8 cellular contexts compared by ENCODE assay signal in genomic region chr12:116559330-116560080, GRCh38. TPM values are rescaled to one million over a fixed set of nuclear protein-coding genes. Genes with fewer than 3 reads are reported as not detected.
DNase-seq lines count a peak whose midpoint lies in the region; ATAC-seq and TF ChIP-seq lines count a peak whose summit lies in the region.

Gene MAP1LC3B2 (plus strand): TSS chr12:116559381. CDS start chr12:116575943, 16,562 bp downstream.

- no peak within 1 kb of the TSS for H3K23ac ChIP-seq in IMR-90 (ENCODE audit: low read depth, low read length)

- H3K14ac ChIP-seq in IMR-90 (replicated peaks; ENCODE audit: low read depth, low read length): no peak within 1 kb of the TSS

- H3K4me3 ChIP-seq in Caco-2 (ENCODE audit: low read depth, low read length) (no peak within 1 kb of the TSS), IMR-90 (ENCODE audit: insufficient read depth, low read depth, low read length) (no peak within 1 kb of the TSS), choroid plexus epithelial cell (ENCODE audit: low read depth, low read length) (no peak within 1 kb of the TSS), lower lobe of right lung (peak within 1 kb of the TSS; percentile 27)

- no peaks in the 10 kb centered on the region for H3K36me3 ChIP-seq in Caco-2 (ENCODE audit: control insufficient read depth, insufficient read depth, low read length)
- H3K36me3 ChIP-seq in IMR-90 (ENCODE audit: control insufficient read depth, insufficient read depth, low read length): no peaks in the 10 kb centered on the region
- no peaks in the 10 kb centered on the region for H3K36me3 ChIP-seq in lower lobe of right lung

- H3K4me1 Mint-ChIP-seq in Caco-2 (ENCODE audit: low read depth, unreplicated experiment): peaks cover 22% of the 10 kb centered on the region

- CTCF ChIA-PET in Caco-2 (lab: Charles Lee) (interaction anchor here (0.6 to 0.7 kb wide), 4 partner anchors 31 to 162 kb away, joined by 3 to 8 read pairs (median 4); no protein-coding TSS in a partner anchor), IMR-90 (lab: Yijun Ruan, JAX) (interaction anchor here (0.6 to 0.7 kb wide), 3 partner anchors 18 to 673 kb away, joined by 3 to 4 read pairs (median 4); no protein-coding TSS in a partner anchor)

- no peak within 1 kb of the TSS for H4K5ac ChIP-seq in IMR-90 (ENCODE audit: low read depth, low read length)

- H4K91ac ChIP-seq in IMR-90 (ENCODE audit: insufficient read depth, low read depth, low read length): no peak within 1 kb of the TSS

- no peak within 1 kb of the TSS for H2BK5ac ChIP-seq in IMR-90 (ENCODE audit: low read depth, low read length, poor library complexity, severe bottlenecking)

- peak within 1 kb of the TSS; percentile 25 for H2AK9ac ChIP-seq in IMR-90 (replicated peaks; ENCODE audit: low read depth, low read length, poor library complexity)

- no peak within 1 kb of the TSS; the same call in 1 of the 2 replicates for H3K18ac ChIP-seq in IMR-90 (ENCODE audit: low read depth, low read length)

- DNase-seq in Caco-2 (peak; percentile 81 to 94), IMR-90 (peak; percentile 39), choroid plexus epithelial cell (ENCODE audit: low read depth) (peak; percentile 83), lower lobe of right lung (peak; percentile 75), iPS-NIHi7 (ENCODE audit: extremely low spot score) (no peak)
- DNase-seq in activated CD4-positive, CD25-positive, alpha-beta regulatory T cell treated with anti-CD3 and anti-CD28 coated beads, Interleukin-2, amount 50 U/mL, for 72 hours: peak; percentile 59
- DNase-seq in stimulated activated CD4-positive, alpha-beta T cell treated with anti-CD3 and anti-CD28 coated beads, TNF-alpha, amount 100 ng/mL, for 48 hours (ENCODE audit: low read depth in 3 of 3): peak; percentile 27 to 65 (median 48)

- H3K27ac ChIP-seq in IMR-90 (ENCODE audit: insufficient read depth, low read length): no peak within 1 kb of the TSS
- peak within 1 kb of the TSS; percentile 80 for H3K27ac ChIP-seq in lower lobe of right lung

- no peaks in the 10 kb centered on the region for H3K79me1 ChIP-seq in IMR-90 (ENCODE audit: low read depth in 1 of 2, low read length in 2 of 2)

- H2BK15ac ChIP-seq in IMR-90 (ENCODE audit: low read depth, low read length): no peak within 1 kb of the TSS

- H3K4me1 ChIP-seq in Caco-2: peaks cover 23% of the 10 kb centered on the region
- H3K4me1 ChIP-seq in IMR-90 (ENCODE audit: control insufficient read depth, insufficient read depth, low read length): peaks cover 2% of the 10 kb centered on the region; the same call in 1 of the 2 replicates
- peaks cover 13% of the 10 kb centered on the region for H3K4me1 ChIP-seq in lower lobe of right lung

- H4K20me1 ChIP-seq in IMR-90 (ENCODE audit: insufficient read depth, low read length): no peaks in the 10 kb centered on the region

- dilution Hi-C loops in IMR-90 (cut with HindIII; ENCODE audit: low sequenced_read_pairs, unreplicated experiment): no loop called here

- no peaks in the 10 kb centered on the region for H3K9me1 ChIP-seq in IMR-90 (ENCODE audit: insufficient read depth, low read length)

- no peak within 1 kb of the TSS for H3K4me2 ChIP-seq in IMR-90 (ENCODE audit: low read depth, low read length)

- peak; percentile 80 for ATAC-seq in GM21515 (IDR thresholded peaks at IDR 0.05; ENCODE audit: unreplicated experiment)
- ATAC-seq in IMR-90 (ENCODE audit: low read depth): peak; percentile 11; the same call in 1 of the 2 replicates
- peak; percentile 87 to 92 for ATAC-seq in lower lobe of right lung

- H3K4me3 Mint-ChIP-seq in Caco-2 (ENCODE audit: unreplicated experiment): peak within 1 kb of the TSS; percentile 56

- H3K36me3 Mint-ChIP-seq in Caco-2 (ENCODE audit: insufficient read depth, unreplicated experiment): peaks cover 14% of the 10 kb centered on the region

- H2BK120ac ChIP-seq in IMR-90 (ENCODE audit: low read depth, low read length): no peak within 1 kb of the TSS

- H3K27ac Mint-ChIP-seq in Caco-2 (ENCODE audit: unreplicated experiment): peak within 1 kb of the TSS; percentile 92

- H3K27me3 ChIP-seq in Caco-2 (replicated peaks; ENCODE audit: control insufficient read depth, insufficient read depth, low read length) (no peaks in the 10 kb centered on the region), IMR-90 (ENCODE audit: control insufficient read depth, insufficient read depth, low read length) (no peaks in the 10 kb centered on the region), lower lobe of right lung (ENCODE audit: low read depth) (no peaks in the 10 kb centered on the region)

- POLR2A ChIA-PET in Caco-2 (lab: Charles Lee): interaction anchor here (0.6 to 0.7 kb wide), 2 partner anchors 64 to 143 kb away, joined by 4 to 10 read pairs; no protein-coding TSS in a partner anchor
- POLR2A ChIA-PET in IMR-90 (lab: Charles Lee; ENCODE audit: unreplicated experiment): interaction anchor here (0.5 kb wide), 1 partner anchor 139 kb away, joined by 3 read pairs; no protein-coding TSS in a partner anchor

- H2AFZ ChIP-seq in IMR-90 (replicated peaks; ENCODE audit: low read length, poor library complexity): peak within 1 kb of the TSS; percentile 52

- in situ Hi-C loops in IMR-90 (cut with MboI; ENCODE audit: low sequenced_read_pairs): no loop called here

- H4K8ac ChIP-seq in IMR-90 (ENCODE audit: low read depth in 2 of 2, low read length in 2 of 2): no peak within 1 kb of the TSS

- intact Hi-C loops in Caco-2 (cut with micrococcal nuclease; ENCODE audit: unreplicated experiment) (loop anchor here (1.0 kb wide), 2 partner anchors 26 to 56 kb away; no protein-coding TSS in a partner anchor), IMR-90 (cut with micrococcal nuclease) (no loop called here), lower lobe of right lung (cut with DNase I) (no loop called here)

- no peak within 1 kb of the TSS for H3K56ac ChIP-seq in IMR-90 (ENCODE audit: extremely low read depth, insufficient read depth, low read length)

- H3K27me3 Mint-ChIP-seq in Caco-2 (ENCODE audit: insufficient read depth, unreplicated experiment): no peaks in the 10 kb centered on the region

- H3K4ac ChIP-seq in IMR-90 (ENCODE audit: low read depth, low read length): peak within 1 kb of the TSS; percentile 23; the same call in 1 of the 2 replicates

- no peak for TF ChIP-seq RAD21 in IMR-90 (IDR thresholded peaks at IDR 0.05; ENCODE audit: low read length)

- BruUV-seq in Caco-2 (replicated peaks; lab: Mats Ljungman, UMichigan) (no TSS peak), IMR-90 (replicated peaks; lab: Mats Ljungman, UMichigan) (no TSS peak)

- TF ChIP-seq POLR2A in IMR-90 (IDR thresholded peaks at IDR 0.05; ENCODE audit: low read depth, low read length): no peak

- no peak within 1 kb of the TSS for H2AK5ac ChIP-seq in IMR-90 (ENCODE audit: low read depth, low read length)

- no peak for TF ChIP-seq CTCF in Caco-2 (IDR thresholded peaks at IDR 0.05; ENCODE audit: insufficient read depth in 1 of 2, low read depth in 1 of 2, low read length in 1 of 2, severe bottlenecking in 1 of 2, unreplicated experiment in 1 of 2)
- TF ChIP-seq CTCF in IMR-90 (conservative IDR thresholded peaks at IDR 0.05; ENCODE audit: low read depth, low read length): no peak
- no peak for TF ChIP-seq CTCF in choroid plexus epithelial cell (conservative IDR thresholded peaks at IDR 0.05; ENCODE audit: low read depth, low read length)
- TF ChIP-seq CTCF in lower lobe of right lung (IDR thresholded peaks at IDR 0.05): no peak

- H3K9me3 Mint-ChIP-seq in Caco-2 (ENCODE audit: unreplicated experiment): peaks cover 12% of the 10 kb centered on the region

- H3K9me3 ChIP-seq in Caco-2 (peaks cover 20% of the 10 kb centered on the region), IMR-90 (ENCODE audit: control insufficient read depth, insufficient read depth, low read length) (no peaks in the 10 kb centered on the region; the same call in 1 of the 2 replicates), lower lobe of right lung (peaks cover 10% of the 10 kb centered on the region)

- WGBS in IMR-90 (ENCODE audit: extremely low coverage in 2 of 2, insufficient read length in 1 of 2), 2 experiments: 17% methylated on average over 2 of the region's 14 CpGs; no CpG with 5 or more reads in 1 of the 2 experiments

- no peak within 1 kb of the TSS for H3K9ac ChIP-seq in IMR-90 (ENCODE audit: low read depth, low read length)

- H2BK20ac ChIP-seq in IMR-90 (ENCODE audit: low read depth, low read length): no peak within 1 kb of the TSS

TF ChIP-seq in IMR-90, 13 proteins besides CTCF, POLR2A, EP300 and RAD21:
- TF ChIP-seq NFE2L2 (IDR thresholded peaks at IDR 0.05; ENCODE audit: low read depth, low read length) (peak; percentile 46; the same call in 1 of the 2 replicates), RFX5 (IDR thresholded peaks at IDR 0.05; ENCODE audit: low read depth, low read length) (no peak), MAFK (IDR thresholded peaks at IDR 0.05; ENCODE audit: low read depth, low read length) (peak; percentile 95), CEBPB (IDR thresholded peaks at IDR 0.05; ENCODE audit: low read depth, low read length) (no peak)
TF ChIP-seq in IMR-90: peak in this region for 2.

RNA-seq across cellular contexts. Expression of gene MAP1LC3B2, which starts in this region (rescaled TPM):
- total RNA-seq in Caco-2 (2022) (1.8 TPM in 1 of 2 replicates, not detected in the other), IMR-90 (2012; rRNA removed) (0.28 TPM in 1 of 2 replicates, not detected in the other), lower lobe of right lung (1.9 TPM)
- polyA plus RNA-seq in IMR-90 (2012; rRNA removed): 1.4 TPM in 2 replicates
- 0.55 and 0.97 TPM in 2 replicates for polyA plus RNA-seq in IMR-90 (2012; cell fraction: cytosol; rRNA removed)
- 0.26 and 1.5 TPM in 2 replicates for polyA plus RNA-seq in IMR-90 (2012; cell fraction: nucleus; rRNA removed; ENCODE audit: low replicate concordance)

Comparison
In these comparisons a context has a peak if more than half of its experiments do, and no peak if none do; other contexts are left out.
1. ATAC-seq: peak in every context shown above with its lines; median percentile 90 in lower lobe of right lung; 80 in GM21515; 11 in IMR-90.